In the genomic region with DNA sequence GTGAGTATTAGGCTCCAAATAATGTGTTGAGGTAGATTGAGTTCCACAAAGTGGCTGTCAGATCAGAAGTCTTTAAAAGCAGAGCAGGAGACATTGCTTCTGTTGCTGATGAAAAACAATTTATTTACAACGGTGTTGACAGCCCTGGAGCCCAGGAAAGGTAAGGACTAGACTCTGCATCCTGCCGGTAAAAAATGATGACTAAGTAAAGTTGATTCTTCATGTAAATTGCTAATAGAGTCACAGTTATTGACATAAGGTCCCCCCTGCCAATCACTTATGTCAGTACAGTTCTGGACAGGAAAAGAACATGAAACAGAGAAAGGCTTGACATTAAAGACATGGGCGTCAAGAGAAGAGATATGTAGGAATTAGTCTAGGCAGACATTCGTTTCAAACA, we compare ENCODE assay signal across 29 cellular contexts.
"Had no signal": no experiment of that assay in that cellular context is flagged by ENCODE, and none has a peak within 500 bp of the region (broad histone marks: within the 10 kb centered on the region; RNA-seq: fewer than 3 reads in every experiment).

No MANE protein-coding gene starts in this region.

- H3K27ac ChIP-seq: stomach, suprapubic skin, testis, thoracic aorta, thyroid gland, tibial artery, tibial nerve, transverse colon, upper lobe of left lung, upper lobe of right lung, uterus, vagina had no signal

- H3K9me3 Mint-ChIP-seq: type B pancreatic cell had no signal

- H3K4me1 ChIP-seq: stomach, suprapubic skin, testis, thyroid gland, tibial artery, tibial nerve, transverse colon, upper lobe of left lung, upper lobe of right lung, uterus, vagina had no signal

- H3K27me3 ChIP-seq: stomach, suprapubic skin, testis, thyroid gland, tibial artery, tibial nerve, transverse colon, upper lobe of left lung, upper lobe of right lung, uterus, vagina had no signal

- ATAC-seq: stimulated activated effector memory CD8-positive, alpha-beta T cell treated with anti-CD3 and anti-CD28 coated beads, Interleukin-12 subunit alpha, Interleukin-12 subunit beta, amount 100 ng/mL, for 72 hours; stimulated activated memory B cell treated with anti-CD40 and anti-IgM and Interleukin-4, amounts not matched to agents 10 μg/mL and 1 μg/mL and 100 μg/mL, for 72 hours; stimulated activated naive B cell treated with anti-CD40 and anti-IgM and Interleukin-4, amounts not matched to agents 10 μg/mL and 1 μg/mL and 100 μg/mL, for 72 hours; stimulated activated naive CD8-positive, alpha-beta T cell treated with anti-CD3 and anti-CD28 coated beads, Interleukin-15, amount 100 ng/mL, for 72 hours; stimulated activated naive CD8-positive, alpha-beta T cell treated with anti-CD3 and anti-CD28 coated beads, Interleukin-15, Interleukin-2, amounts not matched to agents 100 U/mL and 50 U/mL, for 24 hours; upper lobe of right lung had no signal

- H3K27me3 Mint-ChIP-seq: stimulated activated memory B cell treated with anti-CD40 and anti-IgM and Interleukin-4, amounts not matched to agents 10 μg/mL and 1 μg/mL and 100 μg/mL, for 72 hours; stimulated activated naive B cell treated with anti-CD40 and anti-IgM and Interleukin-4, amounts not matched to agents 10 μg/mL and 1 μg/mL and 100 μg/mL, for 72 hours; stimulated activated naive CD8-positive, alpha-beta T cell treated with anti-CD3 and anti-CD28 coated beads, Interleukin-15, amount 100 ng/mL, for 72 hours; stimulated activated naive CD8-positive, alpha-beta T cell treated with anti-CD3 and anti-CD28 coated beads, Interleukin-15, Interleukin-2, amounts not matched to agents 100 ng/mL and 50 ng/mL, for 24 hours; type B pancreatic cell had no signal

- FAIRE-seq: urothelium cell line had no signal

- DNase-seq: stimulated activated CD4-positive, alpha-beta T cell treated with anti-CD3 and anti-CD28 coated beads, Interleukin-2, amount 100 ng/mL, for 48 hours; stimulated activated CD4-positive, alpha-beta T cell treated with anti-CD3 and anti-CD28 coated beads, Interleukin-4, amount 100 ng/mL, for 1 hour; stimulated activated CD4-positive, alpha-beta T cell treated with anti-CD3 and anti-CD28 coated beads, Interleukin-4, amount 100 ng/mL, for 24 hours; stimulated activated CD4-positive, alpha-beta T cell treated with anti-CD3 and anti-CD28 coated beads, Interleukin-4, amount 100 ng/mL, for 4 hours; stimulated activated CD8-positive, alpha-beta memory T cell treated with anti-CD3 and anti-CD28 coated beads, Interleukin-4, amount 100 ng/mL, for 48 hours; stimulated activated naive B cell treated with anti-CD40 and anti-IgM and Interleukin-4, amounts not matched to agents 10 μg/mL and 1 μg/mL and 100 μg/mL, for 72 hours; stimulated activated naive CD4-positive, alpha-beta T cell; stimulated activated naive CD4-positive, alpha-beta T cell treated with Interleukin-2 at 50 U/mL for 16 hours; stimulated activated naive CD8-positive, alpha-beta T cell treated with anti-CD3 and anti-CD28 coated beads, Interleukin-15, amount 100 ng/mL, for 72 hours; stimulated activated naive CD8-positive, alpha-beta T cell treated with anti-CD3 and anti-CD28 coated beads, Interleukin-15, Interleukin-2, amounts not matched to agents 100 U/mL and 50 U/mL, for 24 hours; stomach; substantia nigra; thyroid gland; tibial artery; transverse colon; trophoblast cell; upper lobe of left lung; upper lobe of right lung; uterus had no signal

- H3K9me3 ChIP-seq: stomach, suprapubic skin, testis, thoracic aorta, thyroid gland, tibial artery, tibial nerve, transverse colon, upper lobe of left lung, upper lobe of right lung, uterus, vagina had no signal

- H3K36me3 ChIP-seq: stomach, suprapubic skin, thoracic aorta, thyroid gland, tibial artery, tibial nerve, transverse colon, upper lobe of left lung, upper lobe of right lung, uterus, vagina had no signal

- H3K4me3 ChIP-seq: stomach, suprapubic skin, testis, thoracic aorta, thyroid gland, tibial artery, tibial nerve, transverse colon, upper lobe of left lung, upper lobe of right lung, uterus, vagina had no signal

- H3K4me1 Mint-ChIP-seq: stimulated activated effector memory CD8-positive, alpha-beta T cell treated with anti-CD3 and anti-CD28 coated beads, Interleukin-12 subunit alpha, Interleukin-12 subunit beta, amount 100 ng/mL, for 72 hours; stimulated activated memory B cell treated with anti-CD40 and anti-IgM and Interleukin-4, amounts not matched to agents 10 μg/mL and 1 μg/mL and 100 μg/mL, for 72 hours; stimulated activated naive B cell treated with anti-CD40 and anti-IgM and Interleukin-4, amounts not matched to agents 10 μg/mL and 1 μg/mL and 100 μg/mL, for 72 hours; stimulated activated naive CD8-positive, alpha-beta T cell treated with anti-CD3 and anti-CD28 coated beads, Interleukin-15, amount 100 ng/mL, for 72 hours had no signal

- H3K27ac Mint-ChIP-seq: stimulated activated effector memory CD8-positive, alpha-beta T cell treated with anti-CD3 and anti-CD28 coated beads, Interleukin-12 subunit alpha, Interleukin-12 subunit beta, amount 100 ng/mL, for 72 hours; stimulated activated memory B cell treated with anti-CD40 and anti-IgM and Interleukin-4, amounts not matched to agents 10 μg/mL and 1 μg/mL and 100 μg/mL, for 72 hours; stimulated activated naive B cell treated with anti-CD40 and anti-IgM and Interleukin-4, amounts not matched to agents 10 μg/mL and 1 μg/mL and 100 μg/mL, for 72 hours; stimulated activated naive CD8-positive, alpha-beta T cell treated with anti-CD3 and anti-CD28 coated beads, Interleukin-15, amount 100 ng/mL, for 72 hours; stimulated activated naive CD8-positive, alpha-beta T cell treated with anti-CD3 and anti-CD28 coated beads, Interleukin-15, Interleukin-2, amounts not matched to agents 100 ng/mL and 50 ng/mL, for 24 hours; type B pancreatic cell had no signal

- H3K36me3 Mint-ChIP-seq: stimulated activated effector memory CD8-positive, alpha-beta T cell treated with anti-CD3 and anti-CD28 coated beads, Interleukin-12 subunit alpha, Interleukin-12 subunit beta, amount 100 ng/mL, for 72 hours; stimulated activated memory B cell treated with anti-CD40 and anti-IgM and Interleukin-4, amounts not matched to agents 10 μg/mL and 1 μg/mL and 100 μg/mL, for 72 hours; stimulated activated naive B cell treated with anti-CD40 and anti-IgM and Interleukin-4, amounts not matched to agents 10 μg/mL and 1 μg/mL and 100 μg/mL, for 72 hours; type B pancreatic cell had no signal

- H3K4me3 Mint-ChIP-seq: stimulated activated effector memory CD8-positive, alpha-beta T cell treated with anti-CD3 and anti-CD28 coated beads, Interleukin-12 subunit alpha, Interleukin-12 subunit beta, amount 100 ng/mL, for 72 hours; stimulated activated memory B cell treated with anti-CD40 and anti-IgM and Interleukin-4, amounts not matched to agents 10 μg/mL and 1 μg/mL and 100 μg/mL, for 72 hours; stimulated activated naive B cell treated with anti-CD40 and anti-IgM and Interleukin-4, amounts not matched to agents 10 μg/mL and 1 μg/mL and 100 μg/mL, for 72 hours; stimulated activated naive CD8-positive, alpha-beta T cell treated with anti-CD3 and anti-CD28 coated beads, Interleukin-15, amount 100 ng/mL, for 72 hours; stimulated activated naive CD8-positive, alpha-beta T cell treated with anti-CD3 and anti-CD28 coated beads, Interleukin-15, Interleukin-2, amounts not matched to agents 100 ng/mL and 50 ng/mL, for 24 hours; type B pancreatic cell had no signal
